ENCODE assay signal across 23 cellular contexts in the genomic region with DNA sequence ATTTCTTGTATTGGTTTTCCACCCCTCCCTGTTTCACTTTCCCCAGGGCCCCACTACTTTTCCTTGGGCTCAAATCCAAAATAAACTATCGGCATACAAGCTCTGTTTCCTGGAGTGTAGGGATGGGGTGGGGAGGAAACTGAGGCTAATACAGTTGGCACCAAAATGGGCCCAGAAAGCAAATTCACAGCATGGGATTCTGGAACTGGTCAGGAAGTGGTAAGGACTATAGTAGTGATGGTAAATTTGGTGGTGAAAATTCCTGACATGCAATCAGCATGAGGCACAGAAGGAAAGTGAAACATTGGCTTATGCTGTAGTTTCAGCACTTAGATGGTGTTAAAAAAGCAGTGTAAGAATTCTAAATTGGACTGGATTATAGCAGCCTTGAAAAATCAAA. TPM values are rescaled to one million over a fixed set of nuclear protein-coding genes. Genes with fewer than 3 reads are reported as not detected.
DNase-seq lines count a peak whose midpoint lies in the region; FAIRE-seq and TF ChIP-seq lines count a peak whose summit lies in the region.
"Had no signal": no experiment of that assay in that cellular context is flagged by ENCODE, and none has a peak within 500 bp of the region (broad histone marks: within the 10 kb centered on the region; RNA-seq: fewer than 3 reads in every experiment).

No MANE protein-coding gene starts in this region.

- DNase-seq in H4 (ENCODE audit: low spot score) (peak; percentile 58), RCC 7860 (ENCODE audit: low spot score) (peak; percentile 70), fibroblast of the aortic adventitia (ENCODE audit: low read depth) (peak; percentile 11), GM10266 (ENCODE audit: extremely low spot score) (no peak), NCI-H510A treated with DMSO at 0.1 percent for 48 hours (lab: John Stamatoyannopoulos, UW) (no peak), GM13977 (ENCODE audit: low spot score) (no peak), epidermal melanocyte (ENCODE audit: insufficient read length, low spot score) (no peak)
- DNase-seq: aorta, foreskin melanocyte, KG1, left lung, naive B cell, NCI-H1694, NCI-H2171, NCI-H526, nucleus accumbens, retina, WERI-Rb-1 had no signal

- in situ Hi-C loops in GM13977 (cut with MboI; ENCODE audit: low pct_unique_long_range_greater_than_20kb, low sequenced_read_pairs, unreplicated experiment): no loop called here

- H3K36me3 ChIP-seq in ACC112 (ENCODE audit: insufficient read depth, low read length): 0 out of 2 replicates have a peak, but pooled peaks cover 4% of the 10 kb centered on the region
- H3K36me3 ChIP-seq: left lung, WERI-Rb-1 had no signal

- H3K4me1 ChIP-seq in ACC112 (ENCODE audit: control insufficient read depth, insufficient read depth, low read length, unreplicated experiment): no peaks in the 10 kb centered on the region
- H3K4me1 ChIP-seq: A549, left lung had no signal

- peak overlapping the region; percentile 45; the same call in 1 of the 2 replicates for H3K4me3 ChIP-seq in ACC112 (ENCODE audit: low read depth, low read length)
- H3K4me3 ChIP-seq in fibroblast of the aortic adventitia (ENCODE audit: low read depth, low read length): no peak overlapping the region
- H3K4me3 ChIP-seq: A549, left lung had no signal

- no peak for FAIRE-seq in RCC 7860 (lab: Jason Lieb, UNC)
- FAIRE-seq: A549, D721Med, H1 had no signal

- peak overlapping the region; percentile 37 for H3K27ac ChIP-seq in ACC112 (ENCODE audit: low read depth, low read length)
- H3K27ac ChIP-seq: A549, left lung, RWPE1, WERI-Rb-1 had no signal

- TF ChIP-seq CTCF in fibroblast of the aortic adventitia (IDR thresholded peaks at IDR 0.05; ENCODE audit: insufficient read depth, low read length) (no peak), GM10266 (IDR thresholded peaks at IDR 0.05; ENCODE audit: control insufficient read depth, insufficient read depth, low read depth, missing control alignments) (no peak), GM13977 (IDR thresholded peaks at IDR 0.05; ENCODE audit: extremely low read depth, insufficient read depth, missing control alignments) (no peak)

- H3K79me2 ChIP-seq in ACC112 (ENCODE audit: control insufficient read depth, insufficient read depth, low read length, unreplicated experiment): no peaks in the 10 kb centered on the region

- no peaks in the 10 kb centered on the region for H3K27me3 ChIP-seq in ACC112 (ENCODE audit: insufficient read depth, low read length)
- H3K27me3 ChIP-seq: left lung had no signal

- H2AFZ ChIP-seq in ACC112 (ENCODE audit: low read length, unreplicated experiment): peak overlapping the region; percentile 60

RNA-seq across cellular contexts. Expression of gene SAMD9L, which starts 8.7 kb away (rescaled TPM):
- 19.3 and 21.2 TPM in 2 replicates for total RNA-seq in H4 (2014; rRNA removed; shearing (Covaris generic))
- total RNA-seq in fibroblast of the aortic adventitia (ENCODE audit: low replicate concordance): 22.6 and 39.4 TPM in 2 replicates
- total RNA-seq: H1 had no signal

RNA-seq across cellular contexts. Expression of gene SAMD9, which starts 39.1 kb away (rescaled TPM):
- 24.0 and 36.5 TPM in 2 replicates for total RNA-seq in H4 (2014; rRNA removed; shearing (Covaris generic))
- 18.3 and 57.5 TPM in 2 replicates for total RNA-seq in fibroblast of the aortic adventitia (ENCODE audit: low replicate concordance)
- total RNA-seq: H1 had no signal

Comparison
In these comparisons a context has a peak if more than half of its experiments do, and no peak if none do; other contexts are left out.
1. DNase-seq: peak in H4 (single experiment), RCC 7860 (single experiment) and fibroblast of the aortic adventitia (single experiment); none in GM10266 (single experiment), NCI-H510A treated with DMSO at 0.1 percent for 48 hours (single experiment), GM13977 (single experiment) and epidermal melanocyte (single experiment).